In genomic region chr20:58667975-58668374, GRCh38 we compare ENCODE assay signal across 17 cellular contexts. TPM values are rescaled to one million over a fixed set of nuclear protein-coding genes. Genes with fewer than 3 reads are reported as not detected.
A peak's percentile ranks its signal among the peaks of the same experiment; 100 is the strongest.
DNase-seq lines count a peak whose midpoint lies in the region; ATAC-seq and TF ChIP-seq lines count a peak whose summit lies in the region.
"Had no signal": no experiment of that assay in that cellular context is flagged by ENCODE, and none has a peak within 500 bp of the region (broad histone marks: within the 10 kb centered on the region; RNA-seq: fewer than 3 reads in every experiment).

No MANE protein-coding gene starts in this region.

- no peaks in the 10 kb centered on the region for H3K9me2 ChIP-seq in GM23338 (ENCODE audit: insufficient read depth)

- H3K4me2 ChIP-seq in GM23338 (peak overlapping the region; percentile 38; the same call in 1 of the 2 replicates), mesendoderm (ENCODE audit: low read length) (no peak overlapping the region)

- intact Hi-C loops in Caco-2 (cut with micrococcal nuclease; ENCODE audit: unreplicated experiment) = no loop called here

- WGBS in mesendoderm (ENCODE audit: extremely low coverage, insufficient coverage, low lambda C conversion rate) = no CpG with 5 or more reads among the region's 5 CpGs

- H3K9ac ChIP-seq in mesendoderm (ENCODE audit: low read length) = no peak overlapping the region

- H3K9me3 Mint-ChIP-seq in Caco-2 (ENCODE audit: unreplicated experiment) = no peaks in the 10 kb centered on the region
- no peaks in the 10 kb centered on the region for H3K9me3 Mint-ChIP-seq in GM23338
- no peaks in the 10 kb centered on the region for H3K9me3 Mint-ChIP-seq in activated T-helper 17 cell treated with anti-CD3 and anti-CD28 coated beads, Interleukin-2, amount 50 U/mL, for 72 hours
- H3K9me3 Mint-ChIP-seq: CD4-positive, alpha-beta memory T cell; HFFc6 had no signal

- POLR2A ChIA-PET in Caco-2 (lab: Charles Lee) = no interaction called here

- ATAC-seq in GM23338 = no peak
- ATAC-seq in activated T-helper 17 cell treated with anti-CD3 and anti-CD28 coated beads, Interleukin-2, amount 50 U/mL, for 72 hours (replicated peaks) = no peak
- ATAC-seq: PC-3 had no signal

- H3K27me3 Mint-ChIP-seq in Caco-2 (ENCODE audit: insufficient read depth, unreplicated experiment) (no peaks in the 10 kb centered on the region), GM23338 (ENCODE audit: insufficient read depth, low read depth, poor library complexity) (peaks cover 4% of the 10 kb centered on the region)
- no peaks in the 10 kb centered on the region for H3K27me3 Mint-ChIP-seq in activated T-helper 17 cell treated with anti-CD3 and anti-CD28 coated beads, Interleukin-2, amount 50 U/mL, for 72 hours
- H3K27me3 Mint-ChIP-seq: CD4-positive, alpha-beta memory T cell had no signal

- no peak overlapping the region for H3K4ac ChIP-seq in mesendoderm (ENCODE audit: low read depth, low read length)

- no peak for TF ChIP-seq CTCF in Caco-2 (IDR thresholded peaks at IDR 0.05; ENCODE audit: insufficient read depth in 1 of 2, low read depth in 1 of 2, low read length in 1 of 2, severe bottlenecking in 1 of 2, unreplicated experiment in 1 of 2)
- no peak for TF ChIP-seq CTCF in GM23338 (conservative IDR thresholded peaks at IDR 0.05; ENCODE audit: low read depth in 2 of 2)

- no peak for DNase-seq in Caco-2
- no peak for DNase-seq in GM23338 (ENCODE audit: low spot score)
- DNase-seq in mesendoderm = peak; percentile 51
- no peak for DNase-seq in pons (ENCODE audit: low spot score)
- no peak for DNase-seq in HuH-7 (ENCODE audit: low spot score)
- no peak for DNase-seq in activated gamma-delta T cell treated with Interleukin-2 at 50 U/mL for 16 hours
- DNase-seq: BE2C; CD4-positive, alpha-beta memory T cell; GF-D8; GOT3; HFFc6; MV-4-11; NCI-H1417 treated with DMSO at 0.1 percent for 48 hours; NCI-H345; NCI-H526 treated with DMSO at 0.1 percent for 48 hours; PC-3 had no signal

- H3K36me3 Mint-ChIP-seq in Caco-2 (ENCODE audit: insufficient read depth, unreplicated experiment) (peaks cover 78% of the 10 kb centered on the region), GM23338 (ENCODE audit: low read depth) (peaks cover 51% of the 10 kb centered on the region; the same call in 2 of the 3 replicates)
- peaks cover 87% of the 10 kb centered on the region for H3K36me3 Mint-ChIP-seq in activated T-helper 17 cell treated with anti-CD3 and anti-CD28 coated beads, Interleukin-2, amount 50 U/mL, for 72 hours (ENCODE audit: low read depth)

- H2BK15ac ChIP-seq in mesendoderm (replicated peaks; ENCODE audit: low read depth) = no peak overlapping the region

- no peaks in the 10 kb centered on the region for H3K9me3 ChIP-seq in Caco-2
- H3K9me3 ChIP-seq: BE2C had no signal

- peaks cover 17% of the 10 kb centered on the region for H3F3A ChIP-seq in GM23338 (replicated peaks; ENCODE audit: low read depth)

- H4K20me1 ChIP-seq in GM23338 (replicated peaks; ENCODE audit: insufficient read depth) = no peaks in the 10 kb centered on the region

- H3K4me1 ChIP-seq in Caco-2 (no peaks in the 10 kb centered on the region), GM23338 (ENCODE audit: insufficient read depth) (peaks cover 40% of the 10 kb centered on the region), mesendoderm (ENCODE audit: control insufficient read depth, low read depth, low read length) (peaks cover 10% of the 10 kb centered on the region)

- H4K8ac ChIP-seq in mesendoderm (ENCODE audit: low read depth, low read length) = no peak overlapping the region

- peaks cover 59% of the 10 kb centered on the region for H3K79me2 ChIP-seq in GM23338 (replicated peaks; ENCODE audit: insufficient read depth)
- H3K79me2 ChIP-seq in mesendoderm (ENCODE audit: control insufficient read depth, insufficient read depth, low read length) = peaks cover 12% of the 10 kb centered on the region

- no peak overlapping the region for H2AK5ac ChIP-seq in mesendoderm (ENCODE audit: low read length)

- H3K23ac ChIP-seq in mesendoderm (ENCODE audit: low read length) = no peak overlapping the region

- H3K4me3 Mint-ChIP-seq in Caco-2 (ENCODE audit: unreplicated experiment) (no peak overlapping the region), GM23338 (no peak overlapping the region)
- no peak overlapping the region for H3K4me3 Mint-ChIP-seq in activated T-helper 17 cell treated with anti-CD3 and anti-CD28 coated beads, Interleukin-2, amount 50 U/mL, for 72 hours
- H3K4me3 Mint-ChIP-seq: CD4-positive, alpha-beta memory T cell; HFFc6 had no signal

- H3K18ac ChIP-seq in mesendoderm (ENCODE audit: low read length) = peak overlapping the region; percentile 41

- CTCF ChIA-PET in Caco-2 (lab: Charles Lee) = no interaction called here

- H2BK5ac ChIP-seq in mesendoderm (ENCODE audit: low read length) = no peak overlapping the region

- H2AFZ ChIP-seq in GM23338 = no peak overlapping the region

- no peaks in the 10 kb centered on the region for H3K27me3 ChIP-seq in Caco-2 (replicated peaks; ENCODE audit: control insufficient read depth, insufficient read depth, low read length)
- H3K27me3 ChIP-seq in GM23338 (ENCODE audit: insufficient read depth) = no peaks in the 10 kb centered on the region
- no peaks in the 10 kb centered on the region for H3K27me3 ChIP-seq in mesendoderm (ENCODE audit: insufficient read depth, low read length, poor library complexity)
- H3K27me3 ChIP-seq: BE2C had no signal

- H4K5ac ChIP-seq in mesendoderm (ENCODE audit: low read length) = no peak overlapping the region

- no peak overlapping the region for H2BK120ac ChIP-seq in mesendoderm (ENCODE audit: low read depth, low read length)

- H3K56ac ChIP-seq in mesendoderm (ENCODE audit: low read length) = no peak overlapping the region

- H3K4me1 Mint-ChIP-seq in Caco-2 (ENCODE audit: low read depth, unreplicated experiment) = no peaks in the 10 kb centered on the region
- H3K4me1 Mint-ChIP-seq in GM23338 = peaks cover 71% of the 10 kb centered on the region
- H3K4me1 Mint-ChIP-seq in activated T-helper 17 cell treated with anti-CD3 and anti-CD28 coated beads, Interleukin-2, amount 50 U/mL, for 72 hours = no peaks in the 10 kb centered on the region

- peak overlapping the region; percentile 97 for H3K27ac ChIP-seq in GM23338 (ENCODE audit: low read depth)
- H3K27ac ChIP-seq in mesendoderm (ENCODE audit: low read depth, low read length) = no peak overlapping the region

- H3K36me3 ChIP-seq in Caco-2 (ENCODE audit: control insufficient read depth, insufficient read depth, low read length) (peaks cover 8% of the 10 kb centered on the region; the same call in 1 of the 2 replicates), GM23338 (ENCODE audit: insufficient read depth) (peaks cover 4% of the 10 kb centered on the region; the same call in 1 of the 2 replicates), mesendoderm (ENCODE audit: control insufficient read depth, insufficient read depth, low read length) (peaks cover 3% of the 10 kb centered on the region)

- H3K4me3 ChIP-seq in Caco-2 (ENCODE audit: low read depth, low read length) (no peak overlapping the region), GM23338 (no peak overlapping the region), mesendoderm (ENCODE audit: low read length) (no peak overlapping the region)

- H3K79me1 ChIP-seq in mesendoderm (ENCODE audit: low read length) = peaks cover 12% of the 10 kb centered on the region

- H3K27ac Mint-ChIP-seq in Caco-2 (ENCODE audit: unreplicated experiment) (peak overlapping the region; percentile 23), GM23338 (peak overlapping the region; percentile 86)
- H3K27ac Mint-ChIP-seq in activated T-helper 17 cell treated with anti-CD3 and anti-CD28 coated beads, Interleukin-2, amount 50 U/mL, for 72 hours = peak overlapping the region; percentile 56
- H3K27ac Mint-ChIP-seq: HFFc6 had no signal

- no TSS peak for BruUV-seq in Caco-2 (replicated peaks; lab: Mats Ljungman, UMichigan)

TF ChIP-seq in GM23338, 12 proteins besides CTCF, POLR2A, EP300 and RAD21 (continues in another document):
- no peak for TF ChIP-seq REST (IDR thresholded peaks at IDR 0.05; ENCODE audit: unreplicated experiment)

RNA-seq across cellular contexts. Expression of gene STX16, which starts 16.9 kb away (rescaled TPM):
- total RNA-seq in Caco-2 (2022) = 82.2 and 97.0 TPM in 2 replicates
- total RNA-seq in GM23338 (2014; rRNA removed; shearing (Covaris generic)) = 66.5 and 70.5 TPM in 2 replicates
- 27.7 and 31.2 TPM in 2 replicates for polyA plus RNA-seq in GM23338 (2016; fragmentation: Nextera tagmentation; extraction: Ambion mirVana)
- total RNA-seq in activated T-helper 17 cell treated with anti-CD3 and anti-CD28 coated beads, Interleukin-2, amount 50 U/mL, for 72 hours = 100 to 1,000 TPM in 1 of 2 donors, 10 to 100 TPM in 1; 95.3 to 130 TPM
- 23.7 TPM for polyA plus RNA-seq in mesendoderm (2013, experiment 1 of 2)
- 24.1 TPM for polyA plus RNA-seq in mesendoderm (2013, experiment 2 of 2)

RNA-seq across cellular contexts. Expression of gene NPEPL1, which starts 24.6 kb away (rescaled TPM):
- 32.9 and 41.9 TPM in 2 replicates for total RNA-seq in Caco-2 (2022)
- 24.1 and 30.0 TPM in 2 replicates for total RNA-seq in GM23338 (2014; rRNA removed; shearing (Covaris generic))
- 17.8 and 23.5 TPM in 2 replicates for polyA plus RNA-seq in GM23338 (2016; fragmentation: Nextera tagmentation; extraction: Ambion mirVana)
- total RNA-seq in activated T-helper 17 cell treated with anti-CD3 and anti-CD28 coated beads, Interleukin-2, amount 50 U/mL, for 72 hours = 10 to 100 TPM; 19.1 to 23.0 TPM
- 10.3 TPM for polyA plus RNA-seq in mesendoderm (2013, experiment 1 of 2)
- 10.5 TPM for polyA plus RNA-seq in mesendoderm (2013, experiment 2 of 2)

Comparison
In these comparisons a context has a peak if more than half of its experiments do, and no peak if none do; other contexts are left out.
1. H3K27ac Mint-ChIP-seq: peak in every context shown above with its lines; median percentile 86 in GM23338; 56 in activated T-helper 17 cell treated with anti-CD3 and anti-CD28 coated beads, Interleukin-2, amount 50 U/mL, for 72 hours; 23 in Caco-2.